In the genomic region with DNA sequence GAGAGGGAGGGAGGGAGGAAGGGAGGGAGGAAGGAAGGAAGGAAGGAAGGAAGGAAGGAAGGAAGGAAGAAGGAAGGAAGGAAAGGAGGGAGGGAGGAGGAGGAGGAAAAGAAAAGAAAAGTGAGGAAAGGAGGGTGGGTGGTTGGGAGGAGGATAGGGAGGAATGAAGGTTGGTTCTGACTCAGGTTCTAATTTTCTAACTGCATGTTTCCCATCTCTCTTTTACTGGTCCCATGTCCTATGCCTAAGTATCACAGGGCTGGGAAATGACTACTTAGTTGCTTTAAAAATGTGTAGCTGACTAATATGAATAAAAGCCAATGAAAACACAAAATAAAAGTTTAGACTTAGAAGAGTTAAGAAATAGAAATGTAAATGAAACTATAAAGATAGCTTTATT, we compare ENCODE assay signal across 27 cellular contexts.
"Had no signal": no experiment of that assay in that cellular context is flagged by ENCODE, and none has a peak within 500 bp of the region (broad histone marks: within the 10 kb centered on the region; RNA-seq: fewer than 3 reads in every experiment).

No MANE protein-coding gene starts in this region.

- H3K36me3 ChIP-seq: stomach, suprapubic skin, thoracic aorta, thyroid gland, tibial artery, tibial nerve, transverse colon, upper lobe of left lung, upper lobe of right lung, uterus, vagina had no signal

- H3K27ac ChIP-seq: stomach, suprapubic skin, testis, thoracic aorta, thyroid gland, tibial artery, tibial nerve, transverse colon, upper lobe of left lung, upper lobe of right lung, uterus, vagina had no signal

- H3K4me1 ChIP-seq: stomach, suprapubic skin, testis, thyroid gland, tibial artery, tibial nerve, transverse colon, upper lobe of left lung, upper lobe of right lung, uterus, vagina had no signal

- DNase-seq: stimulated activated CD4-positive, alpha-beta T cell treated with anti-CD3 and anti-CD28 coated beads, Interleukin-2, amount 100 ng/mL, for 48 hours; stimulated activated CD4-positive, alpha-beta T cell treated with anti-CD3 and anti-CD28 coated beads, Interleukin-4, amount 100 ng/mL, for 1 hour; stimulated activated CD4-positive, alpha-beta T cell treated with anti-CD3 and anti-CD28 coated beads, Interleukin-4, amount 100 ng/mL, for 24 hours; stimulated activated CD4-positive, alpha-beta T cell treated with anti-CD3 and anti-CD28 coated beads, Interleukin-4, amount 100 ng/mL, for 4 hours; stimulated activated CD8-positive, alpha-beta memory T cell treated with anti-CD3 and anti-CD28 coated beads, Interleukin-4, amount 100 ng/mL, for 48 hours; stimulated activated naive B cell treated with anti-CD40 and anti-IgM and Interleukin-4, amounts not matched to agents 10 μg/mL and 1 μg/mL and 100 μg/mL, for 72 hours; stimulated activated naive CD4-positive, alpha-beta T cell; stimulated activated naive CD4-positive, alpha-beta T cell treated with Interleukin-2 at 50 U/mL for 16 hours; stimulated activated naive CD8-positive, alpha-beta T cell treated with anti-CD3 and anti-CD28 coated beads, Interleukin-15, amount 100 ng/mL, for 72 hours; stimulated activated naive CD8-positive, alpha-beta T cell treated with anti-CD3 and anti-CD28 coated beads, Interleukin-15, Interleukin-2, amounts not matched to agents 100 U/mL and 50 U/mL, for 24 hours; stomach; substantia nigra; testis; thyroid gland; tibial artery; transverse colon; trophoblast cell; upper lobe of left lung; upper lobe of right lung; uterus had no signal

- H3K4me3 ChIP-seq: stomach, suprapubic skin, testis, thoracic aorta, thyroid gland, tibial artery, tibial nerve, transverse colon, upper lobe of left lung, upper lobe of right lung, uterus, vagina had no signal

- H3K27me3 ChIP-seq: stomach, suprapubic skin, testis, thyroid gland, tibial artery, tibial nerve, transverse colon, upper lobe of left lung, upper lobe of right lung, uterus, vagina had no signal

- ATAC-seq: stimulated activated effector memory CD8-positive, alpha-beta T cell treated with anti-CD3 and anti-CD28 coated beads, Interleukin-12 subunit alpha, Interleukin-12 subunit beta, amount 100 ng/mL, for 72 hours; stimulated activated memory B cell treated with anti-CD40 and anti-IgM and Interleukin-4, amounts not matched to agents 10 μg/mL and 1 μg/mL and 100 μg/mL, for 72 hours; stimulated activated naive B cell treated with anti-CD40 and anti-IgM and Interleukin-4, amounts not matched to agents 10 μg/mL and 1 μg/mL and 100 μg/mL, for 72 hours; stimulated activated naive CD8-positive, alpha-beta T cell treated with anti-CD3 and anti-CD28 coated beads, Interleukin-15, amount 100 ng/mL, for 72 hours; stimulated activated naive CD8-positive, alpha-beta T cell treated with anti-CD3 and anti-CD28 coated beads, Interleukin-15, Interleukin-2, amounts not matched to agents 100 U/mL and 50 U/mL, for 24 hours; upper lobe of right lung had no signal

- H3K9me3 ChIP-seq: stomach, suprapubic skin, testis, thoracic aorta, thyroid gland, tibial artery, tibial nerve, transverse colon, upper lobe of left lung, upper lobe of right lung, uterus, vagina had no signal

- FAIRE-seq: urothelium cell line had no signal
